In genomic region chrX:41457618-41458192, GRCh38 we compare ENCODE assay signal across 13 cellular contexts. TPM values are rescaled to one million over a fixed set of nuclear protein-coding genes. Genes with fewer than 3 reads are reported as not detected.
DNase-seq lines count a peak whose midpoint lies in the region; ATAC-seq, FAIRE-seq and TF ChIP-seq lines count a peak whose summit lies in the region.
"Had no signal": no experiment of that assay in that cellular context is flagged by ENCODE, and none has a peak within 500 bp of the region (broad histone marks: within the 10 kb centered on the region; RNA-seq: fewer than 3 reads in every experiment).

No MANE protein-coding gene starts in this region.

- H3K9me3 ChIP-seq in K562 (replicated peaks; ENCODE audit: control insufficient read depth, insufficient read depth, low read depth, low read length): no peaks in the 10 kb centered on the region
- H3K9me3 ChIP-seq in spleen: peaks cover 0 to 3% (median 0%) of the 10 kb centered on the region in 8 donors

- peak; percentile 65 for FAIRE-seq in A204.1 (lab: Jason Lieb, UNC)
- no peak for FAIRE-seq in K562 (lab: Jason Lieb, UNC)

- H3K36me3 ChIP-seq in K562 (ENCODE audit: control insufficient read depth, insufficient read depth, low read length): no peaks in the 10 kb centered on the region
- no peaks in the 10 kb centered on the region for H3K36me3 ChIP-seq in spleen

- ATAC-seq in K562: peak; percentile 64; the same call in 2 of the 3 replicates
- ATAC-seq: esophagus mucosa, Right ventricle myocardium inferior had no signal

- TF ChIP-seq CTCF in GM10248 (IDR thresholded peaks at IDR 0.05; ENCODE audit: control extremely low read depth, extremely low read depth, low read depth, missing control alignments) (peak; percentile 10), K562 (IDR thresholded peaks at IDR 0.05 in 2 of 3, conservative IDR thresholded peaks at IDR 0.05 in 1 of 3; ENCODE audit: insufficient read depth in 2 of 3, low read depth in 1 of 3, low read length in 3 of 3) (peak in 2 of 3 experiments; percentile 43; a peak in 3 of 6 replicates), spleen (IDR thresholded peaks at IDR 0.05 in 8 of 11, conservative IDR thresholded peaks at IDR 0.05 in 3 of 11) (peak in 2 of 11 experiments; percentile 5 to 26)

- no peak for TF ChIP-seq EP300 in K562 (IDR thresholded peaks at IDR 0.05; ENCODE audit: low read length)

- H3K79me2 ChIP-seq in K562 (ENCODE audit: control insufficient read depth, insufficient read depth, low read length): no peaks in the 10 kb centered on the region

- no TSS peak for BruUV-seq in K562 (replicated peaks; lab: Mats Ljungman, UMichigan)

- TF ChIP-seq POLR2A in K562 (conservative IDR thresholded peaks at IDR 0.05) (no peak), spleen (IDR thresholded peaks at IDR 0.05) (no peak)

- H3K27ac ChIP-seq in K562 (ENCODE audit: extremely low read depth, low read depth, low read length) (no peak overlapping the region), spleen (no peak overlapping the region)

- no peaks in the 10 kb centered on the region for H3K9me1 ChIP-seq in K562 (ENCODE audit: control insufficient read depth, insufficient read depth, low read length)

- H3K4me2 ChIP-seq in K562 (ENCODE audit: insufficient read depth, low read length): no peak overlapping the region

- no peak overlapping the region for H2AFZ ChIP-seq in K562 (ENCODE audit: low read depth, low read length)

- H3K27me3 ChIP-seq in K562 (ENCODE audit: control insufficient read depth in 2 of 2, insufficient read depth in 2 of 2, low read length in 2 of 2) (no peaks in the 10 kb centered on the region), spleen (replicated peaks in 1 of 7) (no peaks in the 10 kb centered on the region)

- POLR2A ChIA-PET in GM10248 (lab: Yijun Ruan, JAX): interaction anchor here (0.5 kb wide), 1 partner anchor 8 kb away, joined by 4 read pairs; no protein-coding TSS in a partner anchor
- POLR2A ChIA-PET in K562 (lab: Yijun Ruan, JAX): interaction anchor here (0.5 to 0.6 kb wide), 2 partner anchors 109 to 110 kb away, joined by 3 read pairs; no protein-coding TSS in a partner anchor

- peak in 1 of 2 experiments; percentile 54; a peak in 2 of 4 replicates for TF ChIP-seq RAD21 in K562 (CRISPR knock-in tag; conservative IDR thresholded peaks at IDR 0.05 in 1 of 2, IDR thresholded peaks at IDR 0.05 in 1 of 2)

- in situ Hi-C loops in KBM-7 (cut with MboI; ENCODE audit: low pct_unique_long_range_greater_than_20kb, low sequenced_read_pairs): no loop called here
- in situ Hi-C loops in K562 (cut with MboI): no loop called here

- H3K4me1 ChIP-seq in K562 (replicated peaks in 1 of 2; ENCODE audit: control insufficient read depth in 2 of 2, insufficient read depth in 2 of 2, low read length in 2 of 2) (no peaks in the 10 kb centered on the region), spleen (no peaks in the 10 kb centered on the region)

- H4K20me1 ChIP-seq in K562 (replicated peaks; ENCODE audit: control insufficient read depth, insufficient read depth, low read length): no peaks in the 10 kb centered on the region

- CTCF ChIA-PET in GM10248 (lab: Yijun Ruan, JAX): interaction anchor here (1.1 to 1.6 kb wide), 2 partner anchors 9 to 15 kb away, joined by 5 to 8 read pairs; no protein-coding TSS in a partner anchor
- CTCF ChIA-PET in K562 (lab: Yijun Ruan, JAX; ENCODE audit: low intra/inter-chr PET ratio): no interaction called here

- no peak overlapping the region for H3K9ac ChIP-seq in K562 (ENCODE audit: insufficient read depth in 1 of 2, low read depth in 2 of 2, low read length in 2 of 2)

- no peak for DNase-seq in GM10248 (ENCODE audit: extremely low spot score)
- DNase-seq in KBM-7: peak; percentile 60
- peak in 1 of 4 experiments; percentile 12 for DNase-seq in K562 (ENCODE audit: extremely low read depth in 1 of 4, low spot score in 3 of 4)
- DNase-seq in spleen: no peak
- DNase-seq in NCI-H2227 (lab: John Stamatoyannopoulos, UW; ENCODE audit: unreplicated experiment): no peak
- DNase-seq in germinal center (ENCODE audit: low spot score): no peak
- no peak for DNase-seq in NCI-H524 treated with DMSO at 0.1 percent for 48 hours (lab: John Stamatoyannopoulos, UW)
- DNase-seq: activated gamma-delta T cell, DMS79, HCEC 1CT had no signal

- H3K4me3 ChIP-seq in K562 (no peak overlapping the region), spleen (no peak overlapping the region)

- intact Hi-C loops in K562 (cut with micrococcal nuclease) (loop anchor here (5.0 kb wide), 1 partner anchor 180 kb away; no protein-coding TSS in a partner anchor), spleen (cut with DNase I; ENCODE audit: low total_unique reads) (no loop called here)

- WGBS in K562 (ENCODE audit: insufficient coverage, low coverage, missing lambda C conversion rate): 12% methylated on average over 6 of the region's 7 CpGs
- 53 to 78% (median 57%) methylated on average over 7 of the region's 7 CpGs for WGBS in spleen, 5 donors

TF ChIP-seq in K562, 482 proteins besides CTCF, POLR2A, EP300 and RAD21:
- TF ChIP-seq, protein P1, sequence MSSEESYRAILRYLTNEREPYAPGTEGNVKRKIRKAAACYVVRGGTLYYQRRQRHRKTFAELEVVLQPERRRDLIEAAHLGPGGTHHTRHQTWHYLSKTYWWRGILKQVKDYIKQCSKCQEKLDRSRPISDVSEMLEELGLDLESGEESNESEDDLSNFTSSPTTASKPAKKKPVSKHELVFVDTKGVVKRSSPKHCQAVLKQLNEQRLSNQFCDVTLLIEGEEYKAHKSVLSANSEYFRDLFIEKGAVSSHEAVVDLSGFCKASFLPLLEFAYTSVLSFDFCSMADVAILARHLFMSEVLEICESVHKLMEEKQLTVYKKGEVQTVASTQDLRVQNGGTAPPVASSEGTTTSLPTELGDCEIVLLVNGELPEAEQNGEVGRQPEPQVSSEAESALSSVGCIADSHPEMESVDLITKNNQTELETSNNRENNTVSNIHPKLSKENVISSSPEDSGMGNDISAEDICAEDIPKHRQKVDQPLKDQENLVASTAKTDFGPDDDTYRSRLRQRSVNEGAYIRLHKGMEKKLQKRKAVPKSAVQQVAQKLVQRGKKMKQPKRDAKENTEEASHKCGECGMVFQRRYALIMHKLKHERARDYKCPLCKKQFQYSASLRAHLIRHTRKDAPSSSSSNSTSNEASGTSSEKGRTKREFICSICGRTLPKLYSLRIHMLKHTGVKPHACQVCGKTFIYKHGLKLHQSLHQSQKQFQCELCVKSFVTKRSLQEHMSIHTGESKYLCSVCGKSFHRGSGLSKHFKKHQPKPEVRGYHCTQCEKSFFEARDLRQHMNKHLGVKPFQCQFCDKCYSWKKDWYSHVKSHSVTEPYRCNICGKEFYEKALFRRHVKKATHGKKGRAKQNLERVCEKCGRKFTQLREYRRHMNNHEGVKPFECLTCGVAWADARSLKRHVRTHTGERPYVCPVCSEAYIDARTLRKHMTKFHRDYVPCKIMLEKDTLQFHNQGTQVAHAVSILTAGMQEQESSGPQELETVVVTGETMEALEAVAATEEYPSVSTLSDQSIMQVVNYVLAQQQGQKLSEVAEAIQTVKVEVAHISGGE (CRISPR knock-in tag; IDR thresholded peaks at IDR 0.05): no peak
- TF ChIP-seq NONO (IDR thresholded peaks at IDR 0.05; ENCODE audit: low read depth in 2 of 2, low read length in 1 of 2) (no peak), GTF2F1 (IDR thresholded peaks at IDR 0.05; ENCODE audit: low read depth, low read length) (no peak), NBN (IDR thresholded peaks at IDR 0.05; ENCODE audit: low read depth) (no peak), ZNF77 (CRISPR knock-in tag; IDR thresholded peaks at IDR 0.05) (no peak), CGGBP1 (CRISPR knock-in tag; IDR thresholded peaks at IDR 0.05) (no peak), POLR2AphosphoS2 (IDR thresholded peaks at IDR 0.05; ENCODE audit: low read length) (no peak), HDAC8 (tag; IDR thresholded peaks at IDR 0.05) (no peak), SMARCC2 (IDR thresholded peaks at IDR 0.05; ENCODE audit: low read depth) (no peak)

RNA-seq across cellular contexts. Expression of gene NYX, which starts 10.6 kb away (rescaled TPM):
- total RNA-seq in K562 (2011; cell fraction: chromatin; rRNA removed; ENCODE audit: low replicate concordance): not detected in 2 replicates
- total RNA-seq in K562 (2011; cell fraction: nucleolus; rRNA removed): not detected in 2 replicates
- total RNA-seq in K562 (2011; cell fraction: nucleoplasm; rRNA removed): not detected in 2 replicates
- total RNA-seq in K562 (2014; rRNA removed): not detected in 2 replicates
- total RNA-seq in K562 (2014; rRNA removed; fragmentation: Illumina TruSeq; extraction: Trizol): not detected in 2 replicates
- total RNA-seq in K562 (2015; rRNA removed; fragmentation: Illumina TruSeq; extraction: Trizol): not detected in 2 replicates
- total RNA-seq in K562 (2021): not detected in 2 replicates
- polyA plus RNA-seq in K562 (2011; rRNA removed): not detected in 2 replicates
- not detected in 2 replicates for polyA plus RNA-seq in K562 (2011; cell fraction: cytosol; rRNA removed)
- polyA plus RNA-seq in K562 (2011; cell fraction: nucleus; rRNA removed): not detected in 2 replicates
- polyA plus RNA-seq in K562 (2012): not detected in 2 replicates
- not detected in 2 replicates for polyA plus RNA-seq in K562 (2014; fragmentation: Illumina TruSeq; extraction: Trizol)
- polyA plus RNA-seq in K562 (2014; fragmentation: Nextera tagmentation; extraction: Ambion mirVana): not detected
- polyA plus RNA-seq in K562 (2014; rRNA removed): not detected in 2 replicates
- not detected in 2 replicates for polyA minus RNA-seq in K562 (2011; rRNA and poly(A)+ RNA removed)
- not detected in 2 replicates for polyA minus RNA-seq in K562 (2011; cell fraction: cytosol; rRNA and poly(A)+ RNA removed)
- not detected in 2 replicates for polyA minus RNA-seq in K562 (2011; cell fraction: nucleus; rRNA and poly(A)+ RNA removed)
- total RNA-seq in spleen: under 1 TPM in 2 of 7 donors, not detected in 5; 0.21 to 0.32 TPM
- under 1 TPM in 1 of 3 donors, not detected in 2; 0.03 TPM for polyA plus RNA-seq in spleen
- total RNA-seq: esophagus mucosa, Right ventricle myocardium inferior had no signal
